Comparison of ENCODE assay signal across 18 cellular contexts in the genomic region with DNA sequence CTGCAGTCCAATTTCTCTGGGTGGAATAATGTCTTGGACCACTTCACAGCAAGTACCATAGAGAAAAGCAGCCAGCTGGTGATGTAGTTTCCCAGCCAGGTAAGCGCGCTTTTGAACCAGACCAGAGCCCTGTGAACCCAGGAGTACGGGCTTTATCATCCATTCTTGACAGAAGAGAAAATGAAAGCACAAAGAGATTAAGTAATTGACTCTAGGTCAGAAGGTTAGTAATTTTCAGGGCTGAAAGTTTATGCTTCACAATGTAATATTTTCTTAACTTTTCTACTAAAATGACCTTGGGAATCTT. TPM values are rescaled to one million over a fixed set of nuclear protein-coding genes. Genes with fewer than 3 reads are reported as not detected.
A peak's percentile ranks its signal among the peaks of the same experiment; 100 is the strongest.
DNase-seq lines count a peak whose midpoint lies in the region; ATAC-seq and TF ChIP-seq lines count a peak whose summit lies in the region.
"Had no signal": no experiment of that assay in that cellular context is flagged by ENCODE, and none has a peak within 500 bp of the region (broad histone marks: within the 10 kb centered on the region; RNA-seq: fewer than 3 reads in every experiment).

No MANE protein-coding gene starts in this region.

- no peak overlapping the region for H3K9ac ChIP-seq in Loucy (ENCODE audit: low read depth, low read length, poor library complexity, severe bottlenecking)
- H3K9ac ChIP-seq in subcutaneous abdominal adipose tissue (ENCODE audit: low read length in 5 of 5) = no peak overlapping the region
- H3K9ac ChIP-seq: KMS-11 had no signal

- H3K4me3 ChIP-seq in Loucy (ENCODE audit: low read length, poor library complexity, severe bottlenecking) (no peak overlapping the region), body of pancreas (no peak overlapping the region), subcutaneous abdominal adipose tissue (ENCODE audit: low read depth in 1 of 5, low read length in 5 of 5) (no peak overlapping the region)
- H3K4me3 ChIP-seq: Peyer's patch had no signal

- no peak overlapping the region for H3K4me3 Mint-ChIP-seq in activated CD8-positive, alpha-beta memory T cell treated with anti-CD3 and anti-CD28 coated beads, Interleukin-2, amount 10 ng/mL, durations not matched to agents 7 days and 5 days
- H3K4me3 Mint-ChIP-seq: CD14-positive monocyte had no signal

- no peak for TF ChIP-seq POLR2A in body of pancreas (IDR thresholded peaks at IDR 0.05)

- peak overlapping the region in 2 of 4 donors; percentile 28 to 43 for H3K27ac ChIP-seq in body of pancreas
- H3K27ac ChIP-seq in subcutaneous abdominal adipose tissue (ENCODE audit: low read depth, low read length) = peak overlapping the region; percentile 0
- H3K27ac ChIP-seq: KMS-11, Peyer's patch had no signal

- H3K4me1 Mint-ChIP-seq in activated CD8-positive, alpha-beta memory T cell treated with anti-CD3 and anti-CD28 coated beads, Interleukin-2, amount 10 ng/mL, durations not matched to agents 7 days and 5 days = peaks cover 8% of the 10 kb centered on the region

- intact Hi-C loops in body of pancreas (cut with DNase I) = no loop called here

- H3K4me1 ChIP-seq in Loucy (ENCODE audit: insufficient read depth, low read length, poor library complexity, severe bottlenecking) (no peaks in the 10 kb centered on the region), body of pancreas (peaks cover 32% of the 10 kb centered on the region), subcutaneous abdominal adipose tissue (ENCODE audit: control insufficient read depth in 5 of 5, insufficient read depth in 5 of 5, low read length in 5 of 5) (no peaks in the 10 kb centered on the region)
- H3K4me1 ChIP-seq: Peyer's patch had no signal

- H3K27me3 ChIP-seq in Loucy (ENCODE audit: insufficient read depth, low read length, poor library complexity, severe bottlenecking) = no peaks in the 10 kb centered on the region
- H3K27me3 ChIP-seq in body of pancreas = no peaks in the 10 kb centered on the region
- H3K27me3 ChIP-seq in subcutaneous abdominal adipose tissue (ENCODE audit: control insufficient read depth in 5 of 5, insufficient read depth in 4 of 5, low read length in 5 of 5) = peaks cover 0 to 6% (median 3%) of the 10 kb centered on the region in 5 donors
- H3K27me3 ChIP-seq: Peyer's patch had no signal

- peaks cover 17% of the 10 kb centered on the region for H3K27me3 Mint-ChIP-seq in activated CD8-positive, alpha-beta memory T cell treated with anti-CD3 and anti-CD28 coated beads, Interleukin-2, amount 10 ng/mL, durations not matched to agents 7 days and 5 days

- no peaks in the 10 kb centered on the region for H3K9me3 Mint-ChIP-seq in activated CD8-positive, alpha-beta memory T cell treated with anti-CD3 and anti-CD28 coated beads, Interleukin-2, amount 10 ng/mL, durations not matched to agents 7 days and 5 days (ENCODE audit: low read depth)

- no peak overlapping the region for H3K27ac Mint-ChIP-seq in activated CD8-positive, alpha-beta memory T cell treated with anti-CD3 and anti-CD28 coated beads, Interleukin-2, amount 10 ng/mL, durations not matched to agents 7 days and 5 days
- H3K27ac Mint-ChIP-seq: CD14-positive monocyte had no signal

- TF ChIP-seq CTCF in Loucy (conservative IDR thresholded peaks at IDR 0.05; ENCODE audit: low read length) (no peak), body of pancreas (IDR thresholded peaks at IDR 0.05) (peak in 2 of 7 experiments; percentile 3 to 5)

- CTCF ChIA-PET in activated CD8-positive, alpha-beta memory T cell treated with anti-CD3 and anti-CD28 coated beads, Interleukin-2, amount 10 ng/mL, durations not matched to agents 7 days and 5 days (lab: Charles Lee) = interaction anchor here (1.3 kb wide), 2 partner anchors 162 to 692 kb away, joined by 3 read pairs; no protein-coding TSS in a partner anchor

- 37 to 48% methylated on average over 3 of the region's 3 CpGs for WGBS in body of pancreas, 2 donors

- H3F3A ChIP-seq in Loucy (ENCODE audit: low read depth) = no peaks in the 10 kb centered on the region

- no peaks in the 10 kb centered on the region for H3K36me3 ChIP-seq in Loucy (ENCODE audit: insufficient read depth, low read length)
- no peaks in the 10 kb centered on the region for H3K36me3 ChIP-seq in body of pancreas (replicated peaks in 1 of 2; ENCODE audit: insufficient read depth in 1 of 2, low read depth in 2 of 2)
- no peaks in the 10 kb centered on the region for H3K36me3 ChIP-seq in subcutaneous abdominal adipose tissue (ENCODE audit: control insufficient read depth in 5 of 5, insufficient read depth in 5 of 5, low read length in 5 of 5)
- H3K36me3 ChIP-seq: Peyer's patch had no signal

- no peak overlapping the region for H3K4me2 ChIP-seq in Loucy (ENCODE audit: low read depth, low read length, poor library complexity, severe bottlenecking)
- H3K4me2 ChIP-seq: KMS-11 had no signal

- H4K20me1 ChIP-seq in Loucy (ENCODE audit: insufficient read depth, low read length, poor library complexity, severe bottlenecking) = no peaks in the 10 kb centered on the region

- peak overlapping the region; percentile 22; the same call in 1 of the 2 replicates for H2AFZ ChIP-seq in Loucy (ENCODE audit: low read length)

- H3K9me3 ChIP-seq in Loucy (ENCODE audit: insufficient read depth, low read depth, low read length) (no peaks in the 10 kb centered on the region), body of pancreas (no peaks in the 10 kb centered on the region), subcutaneous abdominal adipose tissue (ENCODE audit: control insufficient read depth in 5 of 5, low read length in 5 of 5) (no peaks in the 10 kb centered on the region)
- H3K9me3 ChIP-seq: Peyer's patch had no signal

- H3K9me2 ChIP-seq in Loucy (replicated peaks; ENCODE audit: low read depth, low read length) = no peaks in the 10 kb centered on the region

- H3K36me3 Mint-ChIP-seq in activated CD8-positive, alpha-beta memory T cell treated with anti-CD3 and anti-CD28 coated beads, Interleukin-2, amount 10 ng/mL, durations not matched to agents 7 days and 5 days = no peaks in the 10 kb centered on the region
- H3K36me3 Mint-ChIP-seq: CD14-positive monocyte had no signal

- H3K79me2 ChIP-seq in Loucy (ENCODE audit: insufficient read depth, low read length) = no peaks in the 10 kb centered on the region

- no peak for DNase-seq in activated CD8-positive, alpha-beta memory T cell treated with anti-CD3 and anti-CD28 coated beads, Interleukin-2, amount 10 ng/mL, durations not matched to agents 7 days and 5 days
- DNase-seq in activated CD8-positive, alpha-beta memory T cell treated with anti-CD3 and anti-CD28 coated beads, Interleukin-2, amount 50 U/mL, for 48 hours = no peak
- DNase-seq in body of pancreas (peak in 3 of 4 donors; percentile 18 to 39 (median 37)), ureter (ENCODE audit: low spot score) (no peak), NCI-H1105 (lab: John Stamatoyannopoulos, UW) (no peak)
- DNase-seq: COR-L47, GF-D8, NCI-H1092 treated with DMSO at 0.1 percent for 48 hours, NCI-H1694 treated with DMSO at 0.1 percent for 48 hours, NCI-H2107, NCI-H2227 treated with DMSO at 0.1 percent for 48 hours, NCI-H524, Peyer's patch had no signal

- peak; percentile 27 for ATAC-seq in activated CD8-positive, alpha-beta memory T cell treated with anti-CD3 and anti-CD28 coated beads, Interleukin-2, amount 10 ng/mL, durations not matched to agents 7 days and 5 days
- no peak for ATAC-seq in body of pancreas
- ATAC-seq: Right ventricle myocardium inferior had no signal

RNA-seq across cellular contexts. Expression of a gene that starts 7.1 kb away (rescaled TPM):
- 1 to 10 TPM; 1.5 to 2.3 TPM for total RNA-seq in activated CD8-positive, alpha-beta memory T cell treated with anti-CD3 and anti-CD28 coated beads, Interleukin-2, amount 10 ng/mL, durations not matched to agents 7 days and 5 days
- total RNA-seq in body of pancreas (10 to 100 TPM; 11.4 to 28.3 TPM), ureter (30.9 TPM)

Comparison
In these comparisons a context has a peak if more than half of its experiments do, and no peak if none do; other contexts are left out.
1. DNase-seq: peak in body of pancreas (3 of 4); none in activated CD8-positive, alpha-beta memory T cell treated with anti-CD3 and anti-CD28 coated beads, Interleukin-2, amount 10 ng/mL, durations not matched to agents 7 days and 5 days (single experiment), activated CD8-positive, alpha-beta memory T cell treated with anti-CD3 and anti-CD28 coated beads, Interleukin-2, amount 50 U/mL, for 48 hours (single experiment), ureter (single experiment) and NCI-H1105 (single experiment).